Comparison of ENCODE assay signal across 1 cellular context in the genomic region with DNA sequence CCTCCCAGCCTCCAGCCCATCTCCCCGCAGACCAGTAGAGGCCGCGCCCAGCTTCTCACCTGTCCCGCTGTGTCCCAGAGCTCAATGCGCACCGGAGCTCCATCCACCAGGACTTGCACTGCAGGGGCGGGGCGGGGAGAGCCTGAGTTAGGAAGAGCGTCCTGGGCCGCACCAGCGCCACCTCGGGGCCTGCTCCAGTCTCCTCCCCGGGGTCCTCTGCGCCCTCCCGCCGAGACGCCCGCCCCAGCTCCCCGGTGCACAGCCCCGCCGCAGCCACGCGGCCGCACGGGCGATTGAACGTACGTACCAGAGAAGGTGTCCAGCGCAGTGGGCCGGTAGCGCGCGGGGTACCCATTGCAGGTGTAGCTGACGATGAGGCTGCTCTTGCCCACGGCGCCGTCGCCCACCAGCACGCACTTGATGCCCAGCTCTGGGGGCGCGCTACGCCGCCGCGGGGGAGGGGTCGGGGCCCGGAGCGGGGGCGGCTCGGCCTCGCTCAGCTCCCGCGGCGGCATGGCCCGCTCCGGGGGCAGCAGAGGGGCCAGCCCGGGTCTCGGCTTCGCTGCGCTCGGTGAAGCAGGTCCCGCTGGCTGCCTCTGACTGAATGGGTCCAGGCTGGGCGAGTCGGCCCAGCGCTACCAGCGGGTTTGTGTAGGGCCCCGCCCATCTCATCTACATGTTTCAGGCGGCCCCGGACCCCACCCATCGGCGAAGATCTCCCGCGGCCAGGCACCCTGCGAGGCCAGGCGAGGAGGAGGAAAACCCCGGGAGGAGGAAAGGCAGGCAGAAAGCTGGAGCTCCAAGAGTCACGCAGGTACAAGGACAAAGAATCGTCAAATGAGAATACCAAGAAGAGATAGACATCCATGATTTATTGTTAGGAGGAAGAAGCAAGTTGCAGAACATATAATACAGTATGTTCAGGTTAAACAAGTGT.
TF ChIP-seq lines count a peak whose summit lies in the region.

A gene with protein sequence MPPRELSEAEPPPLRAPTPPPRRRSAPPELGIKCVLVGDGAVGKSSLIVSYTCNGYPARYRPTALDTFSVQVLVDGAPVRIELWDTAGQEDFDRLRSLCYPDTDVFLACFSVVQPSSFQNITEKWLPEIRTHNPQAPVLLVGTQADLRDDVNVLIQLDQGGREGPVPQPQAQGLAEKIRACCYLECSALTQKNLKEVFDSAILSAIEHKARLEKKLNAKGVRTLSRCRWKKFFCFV (minus strand): TSS at position 610 of the 937 bp plus-strand sequence. CDS start 95 bp downstream, at position 515.

TF ChIP-seq in SK-N-SH treated with all-trans-retinoic acid at 6 μM for 48 hours, 23 proteins besides CTCF, POLR2A, EP300 and RAD21 (continued from another document):
- TF ChIP-seq, protein P1, sequence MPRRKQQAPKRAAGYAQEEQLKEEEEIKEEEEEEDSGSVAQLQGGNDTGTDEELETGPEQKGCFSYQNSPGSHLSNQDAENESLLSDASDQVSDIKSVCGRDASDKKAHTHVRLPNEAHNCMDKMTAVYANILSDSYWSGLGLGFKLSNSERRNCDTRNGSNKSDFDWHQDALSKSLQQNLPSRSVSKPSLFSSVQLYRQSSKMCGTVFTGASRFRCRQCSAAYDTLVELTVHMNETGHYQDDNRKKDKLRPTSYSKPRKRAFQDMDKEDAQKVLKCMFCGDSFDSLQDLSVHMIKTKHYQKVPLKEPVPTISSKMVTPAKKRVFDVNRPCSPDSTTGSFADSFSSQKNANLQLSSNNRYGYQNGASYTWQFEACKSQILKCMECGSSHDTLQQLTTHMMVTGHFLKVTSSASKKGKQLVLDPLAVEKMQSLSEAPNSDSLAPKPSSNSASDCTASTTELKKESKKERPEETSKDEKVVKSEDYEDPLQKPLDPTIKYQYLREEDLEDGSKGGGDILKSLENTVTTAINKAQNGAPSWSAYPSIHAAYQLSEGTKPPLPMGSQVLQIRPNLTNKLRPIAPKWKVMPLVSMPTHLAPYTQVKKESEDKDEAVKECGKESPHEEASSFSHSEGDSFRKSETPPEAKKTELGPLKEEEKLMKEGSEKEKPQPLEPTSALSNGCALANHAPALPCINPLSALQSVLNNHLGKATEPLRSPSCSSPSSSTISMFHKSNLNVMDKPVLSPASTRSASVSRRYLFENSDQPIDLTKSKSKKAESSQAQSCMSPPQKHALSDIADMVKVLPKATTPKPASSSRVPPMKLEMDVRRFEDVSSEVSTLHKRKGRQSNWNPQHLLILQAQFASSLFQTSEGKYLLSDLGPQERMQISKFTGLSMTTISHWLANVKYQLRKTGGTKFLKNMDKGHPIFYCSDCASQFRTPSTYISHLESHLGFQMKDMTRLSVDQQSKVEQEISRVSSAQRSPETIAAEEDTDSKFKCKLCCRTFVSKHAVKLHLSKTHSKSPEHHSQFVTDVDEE (CRISPR knock-in tag; IDR thresholded peaks at IDR 0.05), result no peak
- TF ChIP-seq ISL1 (CRISPR knock-in tag; IDR thresholded peaks at IDR 0.05) (no peak), TCF4 (CRISPR knock-in tag; IDR thresholded peaks at IDR 0.05; ENCODE audit: borderline replicate concordance) (no peak)
TF ChIP-seq in SK-N-SH treated with all-trans-retinoic acid at 6 μM for 48 hours: peak in this region for 0.
